Comparison of ENCODE assay signal across 23 cellular contexts in the genomic region with DNA sequence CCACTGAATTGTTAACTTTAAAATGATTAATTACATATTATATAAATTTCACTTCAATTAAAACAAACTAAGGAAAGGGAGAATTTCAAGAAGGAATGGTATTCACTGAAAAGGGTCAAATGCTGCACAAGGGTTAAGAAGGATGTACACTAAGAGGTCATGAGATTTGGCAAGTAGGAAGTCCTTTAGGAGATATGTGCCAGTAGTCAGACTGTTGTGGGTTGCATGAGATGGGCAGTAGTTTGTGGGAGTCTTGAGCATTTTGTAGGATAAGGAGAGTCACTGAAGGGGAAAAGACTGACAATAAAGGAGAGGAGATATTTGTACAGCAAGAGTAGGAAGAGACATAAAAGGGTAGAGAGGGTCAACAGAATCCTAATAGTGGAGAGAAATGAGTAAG.
"Had no signal": no experiment of that assay in that cellular context is flagged by ENCODE, and none has a peak within 500 bp of the region (broad histone marks: within the 10 kb centered on the region; RNA-seq: fewer than 3 reads in every experiment).

No MANE protein-coding gene starts in this region.

- H3K27ac Mint-ChIP-seq: activated CD4-positive, alpha-beta T cell treated with anti-CD3 and anti-CD28 coated beads, Interleukin-2, amount 10 ng/mL, durations not matched to agents 7 days and 5 days; activated CD8-positive, alpha-beta T cell treated with anti-CD3 and anti-CD28 coated beads, Interleukin-2, amount 10 ng/mL, durations not matched to agents 7 days and 5 days; activated naive CD4-positive, alpha-beta T cell treated with anti-CD3 and anti-CD28 coated beads, Interleukin-2, amount 10 ng/mL, durations not matched to agents 7 days and 5 days; activated naive CD8-positive, alpha-beta T cell treated with anti-CD3 and anti-CD28 coated beads, Interleukin-2, amount 50 U/mL, for 24 hours; activated T-cell treated with anti-CD3 and anti-CD28 coated beads, Interleukin-2, amount 50 U/mL, for 24 hours; stimulated activated naive CD8-positive, alpha-beta T cell treated with anti-CD3 and anti-CD28 coated beads, Interleukin-15, Interleukin-2, amounts not matched to agents 100 ng/mL and 50 ng/mL, for 24 hours had no signal

- ATAC-seq: activated CD8-positive, alpha-beta T cell treated with anti-CD3 and anti-CD28 coated beads, Interleukin-2, amount 10 ng/mL, durations not matched to agents 7 days and 5 days; activated naive CD8-positive, alpha-beta T cell treated with anti-CD3 and anti-CD28 coated beads, Interleukin-2, amount 50 U/mL, for 24 hours; gastrocnemius medialis; mucosa of descending colon had no signal

- H3K27me3 Mint-ChIP-seq: activated T-cell treated with anti-CD3 and anti-CD28 coated beads, Interleukin-2, amount 50 U/mL, for 24 hours; naive B cell; stimulated activated naive CD8-positive, alpha-beta T cell treated with anti-CD3 and anti-CD28 coated beads, Interleukin-15, Interleukin-2, amounts not matched to agents 100 ng/mL and 50 ng/mL, for 24 hours had no signal

- H3K27me3 ChIP-seq: breast epithelium, gastrocnemius medialis, right atrium auricular region, suprapubic skin, transverse colon, vagina had no signal

- DNase-seq: activated CD4-positive, alpha-beta T cell treated with anti-CD3 and anti-CD28 coated beads, Interleukin-2, amount 10 ng/mL, durations not matched to agents 7 days and 5 days; activated CD8-positive, alpha-beta T cell treated with anti-CD3 and anti-CD28 coated beads, Interleukin-2, amount 10 ng/mL, durations not matched to agents 7 days and 5 days; activated naive CD4-positive, alpha-beta T cell treated with anti-CD3 and anti-CD28 coated beads, Interleukin-2, amount 10 ng/mL, durations not matched to agents 7 days and 5 days; activated naive CD8-positive, alpha-beta T cell treated with anti-CD3 and anti-CD28 coated beads, Interleukin-2, amount 50 U/mL, for 24 hours; activated T-cell treated with anti-CD3 and anti-CD28 coated beads, Interleukin-2, amount 50 U/mL, for 24 hours; gastrocnemius medialis; head of caudate nucleus; kidney; left ventricle myocardium inferior; mesenchymal stem cell; mucosa of descending colon; naive B cell; stimulated activated CD4-positive, alpha-beta T cell treated with anti-CD3 and anti-CD28 coated beads, Interleukin-15, amount 100 ng/mL, for 24 hours; stimulated activated CD4-positive, alpha-beta T cell treated with anti-CD3 and anti-CD28 coated beads, Interleukin-2, amount 100 ng/mL, for 48 hours; transverse colon had no signal

- H3K4me3 Mint-ChIP-seq: activated CD4-positive, alpha-beta T cell treated with anti-CD3 and anti-CD28 coated beads, Interleukin-2, amount 10 ng/mL, durations not matched to agents 7 days and 5 days; activated CD8-positive, alpha-beta T cell treated with anti-CD3 and anti-CD28 coated beads, Interleukin-2, amount 10 ng/mL, durations not matched to agents 7 days and 5 days; activated naive CD4-positive, alpha-beta T cell treated with anti-CD3 and anti-CD28 coated beads, Interleukin-2, amount 10 ng/mL, durations not matched to agents 7 days and 5 days; activated naive CD8-positive, alpha-beta T cell treated with anti-CD3 and anti-CD28 coated beads, Interleukin-2, amount 50 U/mL, for 24 hours; activated T-cell treated with anti-CD3 and anti-CD28 coated beads, Interleukin-2, amount 50 U/mL, for 24 hours; naive B cell; stimulated activated naive CD8-positive, alpha-beta T cell treated with anti-CD3 and anti-CD28 coated beads, Interleukin-15, Interleukin-2, amounts not matched to agents 100 ng/mL and 50 ng/mL, for 24 hours had no signal

- H3K4me1 ChIP-seq: breast epithelium, gastrocnemius medialis, left ventricle myocardium inferior, prostate gland, right atrium auricular region, suprapubic skin, transverse colon, vagina had no signal

- H3K9me3 ChIP-seq: breast epithelium, gastrocnemius medialis, left ventricle myocardium inferior, mucosa of descending colon, prostate gland, right atrium auricular region, suprapubic skin, transverse colon, vagina had no signal

- H3K9me3 Mint-ChIP-seq: activated CD4-positive, alpha-beta T cell treated with anti-CD3 and anti-CD28 coated beads, Interleukin-2, amount 10 ng/mL, durations not matched to agents 7 days and 5 days; activated naive CD4-positive, alpha-beta T cell treated with anti-CD3 and anti-CD28 coated beads, Interleukin-2, amount 10 ng/mL, durations not matched to agents 7 days and 5 days; activated naive CD8-positive, alpha-beta T cell treated with anti-CD3 and anti-CD28 coated beads, Interleukin-2, amount 50 U/mL, for 24 hours; activated T-cell treated with anti-CD3 and anti-CD28 coated beads, Interleukin-2, amount 50 U/mL, for 24 hours; naive B cell; stimulated activated naive CD8-positive, alpha-beta T cell treated with anti-CD3 and anti-CD28 coated beads, Interleukin-15, Interleukin-2, amounts not matched to agents 100 ng/mL and 50 ng/mL, for 24 hours had no signal

- H3K4me3 ChIP-seq: breast epithelium, coronary artery, gastrocnemius medialis, left ventricle myocardium inferior, mucosa of descending colon, prostate gland, right atrium auricular region, skin epidermis, suprapubic skin, transverse colon, vagina had no signal

- H3K36me3 ChIP-seq: breast epithelium, gastrocnemius medialis, left ventricle myocardium inferior, prostate gland, right atrium auricular region, suprapubic skin, transverse colon, vagina had no signal

- H3K36me3 Mint-ChIP-seq: activated naive CD4-positive, alpha-beta T cell treated with anti-CD3 and anti-CD28 coated beads, Interleukin-2, amount 10 ng/mL, durations not matched to agents 7 days and 5 days; naive B cell had no signal

- H3K27ac ChIP-seq: breast epithelium, coronary artery, gastrocnemius medialis, left ventricle myocardium inferior, prostate gland, right atrium auricular region, skin epidermis, suprapubic skin, transverse colon, vagina had no signal

- H3K4me1 Mint-ChIP-seq: activated CD4-positive, alpha-beta T cell treated with anti-CD3 and anti-CD28 coated beads, Interleukin-2, amount 10 ng/mL, durations not matched to agents 7 days and 5 days; activated naive CD4-positive, alpha-beta T cell treated with anti-CD3 and anti-CD28 coated beads, Interleukin-2, amount 10 ng/mL, durations not matched to agents 7 days and 5 days had no signal
